ENCODE assay signal across 1 cellular context in genomic region chr9:129333961-129334743, GRCh38.
TF ChIP-seq lines count a peak whose summit lies in the region.

No MANE protein-coding gene starts in this region.

TF ChIP-seq in HepG2, 621 proteins besides CTCF, POLR2A, EP300 and RAD21 (continued from another document and continues in another):
- TF ChIP-seq ZNF775 (CRISPR knock-in tag; IDR thresholded peaks at IDR 0.05; ENCODE audit: borderline replicate concordance): 0 out of 2 replicates have a peak, but pooled peaks have one; percentile 61
- TF ChIP-seq, protein P1, sequence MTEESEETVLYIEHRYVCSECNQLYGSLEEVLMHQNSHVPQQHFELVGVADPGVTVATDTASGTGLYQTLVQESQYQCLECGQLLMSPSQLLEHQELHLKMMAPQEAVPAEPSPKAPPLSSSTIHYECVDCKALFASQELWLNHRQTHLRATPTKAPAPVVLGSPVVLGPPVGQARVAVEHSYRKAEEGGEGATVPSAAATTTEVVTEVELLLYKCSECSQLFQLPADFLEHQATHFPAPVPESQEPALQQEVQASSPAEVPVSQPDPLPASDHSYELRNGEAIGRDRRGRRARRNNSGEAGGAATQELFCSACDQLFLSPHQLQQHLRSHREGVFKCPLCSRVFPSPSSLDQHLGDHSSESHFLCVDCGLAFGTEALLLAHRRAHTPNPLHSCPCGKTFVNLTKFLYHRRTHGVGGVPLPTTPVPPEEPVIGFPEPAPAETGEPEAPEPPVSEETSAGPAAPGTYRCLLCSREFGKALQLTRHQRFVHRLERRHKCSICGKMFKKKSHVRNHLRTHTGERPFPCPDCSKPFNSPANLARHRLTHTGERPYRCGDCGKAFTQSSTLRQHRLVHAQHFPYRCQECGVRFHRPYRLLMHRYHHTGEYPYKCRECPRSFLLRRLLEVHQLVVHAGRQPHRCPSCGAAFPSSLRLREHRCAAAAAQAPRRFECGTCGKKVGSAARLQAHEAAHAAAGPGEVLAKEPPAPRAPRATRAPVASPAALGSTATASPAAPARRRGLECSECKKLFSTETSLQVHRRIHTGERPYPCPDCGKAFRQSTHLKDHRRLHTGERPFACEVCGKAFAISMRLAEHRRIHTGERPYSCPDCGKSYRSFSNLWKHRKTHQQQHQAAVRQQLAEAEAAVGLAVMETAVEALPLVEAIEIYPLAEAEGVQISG (CRISPR knock-in tag; IDR thresholded peaks at IDR 0.05): peak; percentile 81
- TF ChIP-seq FOXC1 (CRISPR knock-in tag; IDR thresholded peaks at IDR 0.05; ENCODE audit: borderline replicate concordance): peak; percentile 20; the same call in 1 of the 2 replicates
- TF ChIP-seq SAP130 (CRISPR knock-in tag; IDR thresholded peaks at IDR 0.05; ENCODE audit: low read depth): peak; percentile 87
- peak; percentile 82; the same call in 1 of the 2 replicates for TF ChIP-seq YEATS4 (CRISPR knock-in tag; IDR thresholded peaks at IDR 0.05; ENCODE audit: borderline replicate concordance)
- TF ChIP-seq ZSCAN31 (CRISPR knock-in tag; IDR thresholded peaks at IDR 0.05; ENCODE audit: low read depth): peak; percentile 98
- peak; percentile 64 for TF ChIP-seq DPF2 (CRISPR knock-in tag; IDR thresholded peaks at IDR 0.05; ENCODE audit: borderline replicate concordance, low read depth)
- TF ChIP-seq ZNF567 (CRISPR knock-in tag; IDR thresholded peaks at IDR 0.05; ENCODE audit: borderline replicate concordance): 0 out of 2 replicates have a peak, but pooled peaks have one; percentile 40
- TF ChIP-seq ZNF607 (CRISPR knock-in tag; IDR thresholded peaks at IDR 0.05; ENCODE audit: borderline replicate concordance): peak; percentile 77
- TF ChIP-seq BHLHE40 (IDR thresholded peaks at IDR 0.05; ENCODE audit: low read length): peak; percentile 76
- TF ChIP-seq ZNF773 (CRISPR knock-in tag; IDR thresholded peaks at IDR 0.05; ENCODE audit: borderline replicate concordance): no peak
- peak; percentile 94 for TF ChIP-seq PAXIP1 (CRISPR knock-in tag; conservative IDR thresholded peaks at IDR 0.05)
- TF ChIP-seq, protein P2, sequence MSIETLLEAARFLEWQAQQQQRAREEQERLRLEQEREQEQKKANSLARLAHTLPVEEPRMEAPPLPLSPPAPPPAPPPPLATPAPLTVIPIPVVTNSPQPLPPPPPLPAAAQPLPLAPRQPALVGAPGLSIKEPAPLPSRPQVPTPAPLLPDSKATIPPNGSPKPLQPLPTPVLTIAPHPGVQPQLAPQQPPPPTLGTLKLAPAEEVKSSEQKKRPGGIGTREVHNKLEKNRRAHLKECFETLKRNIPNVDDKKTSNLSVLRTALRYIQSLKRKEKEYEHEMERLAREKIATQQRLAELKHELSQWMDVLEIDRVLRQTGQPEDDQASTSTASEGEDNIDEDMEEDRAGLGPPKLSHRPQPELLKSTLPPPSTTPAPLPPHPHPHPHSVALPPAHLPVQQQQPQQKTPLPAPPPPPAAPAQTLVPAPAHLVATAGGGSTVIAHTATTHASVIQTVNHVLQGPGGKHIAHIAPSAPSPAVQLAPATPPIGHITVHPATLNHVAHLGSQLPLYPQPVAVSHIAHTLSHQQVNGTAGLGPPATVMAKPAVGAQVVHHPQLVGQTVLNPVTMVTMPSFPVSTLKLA (IDR thresholded peaks at IDR 0.05): no peak
- TF ChIP-seq ATF5 (CRISPR knock-in tag; IDR thresholded peaks at IDR 0.05; ENCODE audit: low read depth): 0 out of 2 replicates have a peak, but pooled peaks have one; percentile 74
- no peak for TF ChIP-seq MATR3 (CRISPR knock-in tag; IDR thresholded peaks at IDR 0.05)
- peak; percentile 95 for TF ChIP-seq ZNF335 (CRISPR knock-in tag; IDR thresholded peaks at IDR 0.05)
- no peak for TF ChIP-seq RBM39 (IDR thresholded peaks at IDR 0.05; ENCODE audit: low read depth, low read length, poor library complexity, severe bottlenecking)
- TF ChIP-seq PREB (CRISPR knock-in tag; IDR thresholded peaks at IDR 0.05): no peak
- peak; percentile 2; the same call in 1 of the 2 replicates for TF ChIP-seq HES4 (CRISPR knock-in tag; IDR thresholded peaks at IDR 0.05; ENCODE audit: borderline replicate concordance)
- no peak for TF ChIP-seq ZBTB1 (CRISPR knock-in tag; IDR thresholded peaks at IDR 0.05; ENCODE audit: borderline replicate concordance)
- TF ChIP-seq ZNF703 (CRISPR knock-in tag; IDR thresholded peaks at IDR 0.05; ENCODE audit: borderline replicate concordance): 0 out of 2 replicates have a peak, but pooled peaks have one; percentile 20
- TF ChIP-seq MZF1 (CRISPR knock-in tag; IDR thresholded peaks at IDR 0.05; ENCODE audit: borderline replicate concordance): 0 out of 2 replicates have a peak, but pooled peaks have one; percentile 39
- no peak for TF ChIP-seq DDIT3 (CRISPR knock-in tag; IDR thresholded peaks at IDR 0.05)
- 0 out of 2 replicates have a peak, but pooled peaks have one; percentile 54 for TF ChIP-seq ZNF776 (CRISPR knock-in tag; IDR thresholded peaks at IDR 0.05)
- no peak for TF ChIP-seq SMARCE1 (IDR thresholded peaks at IDR 0.05; ENCODE audit: borderline replicate concordance)
- TF ChIP-seq, protein P3, sequence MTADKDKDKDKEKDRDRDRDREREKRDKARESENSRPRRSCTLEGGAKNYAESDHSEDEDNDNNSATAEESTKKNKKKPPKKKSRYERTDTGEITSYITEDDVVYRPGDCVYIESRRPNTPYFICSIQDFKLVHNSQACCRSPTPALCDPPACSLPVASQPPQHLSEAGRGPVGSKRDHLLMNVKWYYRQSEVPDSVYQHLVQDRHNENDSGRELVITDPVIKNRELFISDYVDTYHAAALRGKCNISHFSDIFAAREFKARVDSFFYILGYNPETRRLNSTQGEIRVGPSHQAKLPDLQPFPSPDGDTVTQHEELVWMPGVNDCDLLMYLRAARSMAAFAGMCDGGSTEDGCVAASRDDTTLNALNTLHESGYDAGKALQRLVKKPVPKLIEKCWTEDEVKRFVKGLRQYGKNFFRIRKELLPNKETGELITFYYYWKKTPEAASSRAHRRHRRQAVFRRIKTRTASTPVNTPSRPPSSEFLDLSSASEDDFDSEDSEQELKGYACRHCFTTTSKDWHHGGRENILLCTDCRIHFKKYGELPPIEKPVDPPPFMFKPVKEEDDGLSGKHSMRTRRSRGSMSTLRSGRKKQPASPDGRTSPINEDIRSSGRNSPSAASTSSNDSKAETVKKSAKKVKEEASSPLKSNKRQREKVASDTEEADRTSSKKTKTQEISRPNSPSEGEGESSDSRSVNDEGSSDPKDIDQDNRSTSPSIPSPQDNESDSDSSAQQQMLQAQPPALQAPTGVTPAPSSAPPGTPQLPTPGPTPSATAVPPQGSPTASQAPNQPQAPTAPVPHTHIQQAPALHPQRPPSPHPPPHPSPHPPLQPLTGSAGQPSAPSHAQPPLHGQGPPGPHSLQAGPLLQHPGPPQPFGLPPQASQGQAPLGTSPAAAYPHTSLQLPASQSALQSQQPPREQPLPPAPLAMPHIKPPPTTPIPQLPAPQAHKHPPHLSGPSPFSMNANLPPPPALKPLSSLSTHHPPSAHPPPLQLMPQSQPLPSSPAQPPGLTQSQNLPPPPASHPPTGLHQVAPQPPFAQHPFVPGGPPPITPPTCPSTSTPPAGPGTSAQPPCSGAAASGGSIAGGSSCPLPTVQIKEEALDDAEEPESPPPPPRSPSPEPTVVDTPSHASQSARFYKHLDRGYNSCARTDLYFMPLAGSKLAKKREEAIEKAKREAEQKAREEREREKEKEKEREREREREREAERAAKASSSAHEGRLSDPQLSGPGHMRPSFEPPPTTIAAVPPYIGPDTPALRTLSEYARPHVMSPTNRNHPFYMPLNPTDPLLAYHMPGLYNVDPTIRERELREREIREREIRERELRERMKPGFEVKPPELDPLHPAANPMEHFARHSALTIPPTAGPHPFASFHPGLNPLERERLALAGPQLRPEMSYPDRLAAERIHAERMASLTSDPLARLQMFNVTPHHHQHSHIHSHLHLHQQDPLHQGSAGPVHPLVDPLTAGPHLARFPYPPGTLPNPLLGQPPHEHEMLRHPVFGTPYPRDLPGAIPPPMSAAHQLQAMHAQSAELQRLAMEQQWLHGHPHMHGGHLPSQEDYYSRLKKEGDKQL (CRISPR knock-in tag; IDR thresholded peaks at IDR 0.05; ENCODE audit: low read depth): peak; percentile 78
- no peak for TF ChIP-seq RFXAP (CRISPR knock-in tag; IDR thresholded peaks at IDR 0.05; ENCODE audit: borderline replicate concordance)
- TF ChIP-seq FOXK1 (CRISPR knock-in tag; IDR thresholded peaks at IDR 0.05; ENCODE audit: borderline replicate concordance, low read depth): peak; percentile 92; the same call in 1 of the 2 replicates
- peak; percentile 93; the same call in 1 of the 2 replicates for TF ChIP-seq ZFP1 (CRISPR knock-in tag; IDR thresholded peaks at IDR 0.05)
- TF ChIP-seq SCMH1 (CRISPR knock-in tag; IDR thresholded peaks at IDR 0.05; ENCODE audit: borderline replicate concordance): no peak
